ENCODE assay signal across 12 cellular contexts in genomic region chr7:139830779-139831498, GRCh38. TPM values are rescaled to one million over a fixed set of nuclear protein-coding genes. Genes with fewer than 3 reads are reported as not detected.
DNase-seq lines count a peak whose midpoint lies in the region; ATAC-seq and TF ChIP-seq lines count a peak whose summit lies in the region.
"Had no signal": no experiment of that assay in that cellular context is flagged by ENCODE, and none has a peak within 500 bp of the region (broad histone marks: within the 10 kb centered on the region; RNA-seq: fewer than 3 reads in every experiment).

No MANE protein-coding gene starts in this region.

- H3K27ac Mint-ChIP-seq in CD14-positive monocyte: peak overlapping the region; percentile 95 to 99 (median 97)

- in situ Hi-C loops in GM18951 (cut with MboI; ENCODE audit: low sequenced_read_pairs, unreplicated experiment) (no loop called here), KBM-7 (cut with MboI; ENCODE audit: low pct_unique_long_range_greater_than_20kb, low sequenced_read_pairs) (no loop called here)

- H3K36me3 ChIP-seq in lower lobe of right lung: no peaks in the 10 kb centered on the region

- TF ChIP-seq POLR2A in GM18951 (IDR thresholded peaks at IDR 0.05; ENCODE audit: extremely low read depth, insufficient read depth, insufficient read length): peak; percentile 29

- peaks cover 17% of the 10 kb centered on the region for H3K4me1 ChIP-seq in lower lobe of right lung

- H3K4me3 ChIP-seq in lower lobe of right lung: peak overlapping the region; percentile 44

- no peaks in the 10 kb centered on the region for H3K27me3 ChIP-seq in lower lobe of right lung (ENCODE audit: low read depth)

- peak overlapping the region; percentile 76 for H3K27ac ChIP-seq in lower lobe of right lung
- H3K27ac ChIP-seq: parathyroid adenoma had no signal

- TF ChIP-seq CTCF in CD14-positive monocyte (IDR thresholded peaks at IDR 0.05) (no peak), lower lobe of right lung (IDR thresholded peaks at IDR 0.05) (no peak)

- H3K36me3 Mint-ChIP-seq in CD14-positive monocyte: peaks cover 33 to 38% of the 10 kb centered on the region in 2 donors

- H3K4me3 Mint-ChIP-seq in CD14-positive monocyte: peak overlapping the region; percentile 90 to 99

- peaks cover 44% of the 10 kb centered on the region for H3K4me1 Mint-ChIP-seq in CD14-positive monocyte

- peaks cover 7% of the 10 kb centered on the region for H3K9me3 ChIP-seq in lower lobe of right lung

- intact Hi-C loops in CD14-positive monocyte (cut with micrococcal nuclease): loop anchor here (2.0 to 5.0 kb wide), 2 partner anchors 24 to 36 kb away; no protein-coding TSS in a partner anchor
- intact Hi-C loops in lower lobe of right lung (cut with DNase I): no loop called here

- DNase-seq in CD14-positive monocyte (ENCODE audit: low spot score) (peak; percentile 63), KBM-7 (peak; percentile 24), lower lobe of right lung (no peak), nucleus accumbens (lab: John Stamatoyannopoulos, UW) (no peak), NCI-H446 (lab: John Stamatoyannopoulos, UW) (no peak)
- DNase-seq in stimulated activated naive CD4-positive, alpha-beta T cell (lab: John Stamatoyannopoulos, UW): no peak
- DNase-seq: DMS79 treated with DMSO at 0.1 percent for 48 hours; NCI-H1694 treated with DMSO at 0.1 percent for 48 hours; stimulated activated CD8-positive, alpha-beta memory T cell treated with anti-CD3 and anti-CD28 coated beads, Interleukin-4, amount 100 ng/mL, for 48 hours had no signal

- ATAC-seq in lower lobe of right lung (peak; percentile 42 to 72), HG02885 (IDR thresholded peaks at IDR 0.05; ENCODE audit: poor library complexity, unreplicated experiment) (no peak)

- peaks cover 0 to 6% (median under 1%) of the 10 kb centered on the region in 3 donors for H3K27me3 Mint-ChIP-seq in CD14-positive monocyte (ENCODE audit: low read depth in 3 of 3)

- H3K9me3 Mint-ChIP-seq in CD14-positive monocyte: peaks cover 18 to 44% (median 32%) of the 10 kb centered on the region in 7 donors

RNA-seq across cellular contexts. Expression of gene TBXAS1, which starts 1.9 kb away (rescaled TPM):
- polyA plus RNA-seq in CD14-positive monocyte: 100 to 1,000 TPM; 289 to 298 TPM
- total RNA-seq in lower lobe of right lung: 92.6 TPM

RNA-seq across cellular contexts. Expression of gene HIPK2, which starts 53.1 kb away (rescaled TPM):
- 1 to 10 TPM; 1.6 to 3.0 TPM for polyA plus RNA-seq in CD14-positive monocyte
- 81.0 TPM for total RNA-seq in lower lobe of right lung

Comparison
In these comparisons a context has a peak if more than half of its experiments do, and no peak if none do; other contexts are left out.
1. DNase-seq: peak in CD14-positive monocyte (single experiment) and KBM-7 (single experiment); none in lower lobe of right lung (single experiment), nucleus accumbens (0 of 56), stimulated activated naive CD4-positive, alpha-beta T cell (0 of 6) and NCI-H446 (0 of 2).